ENCODE assay signal across 8 cellular contexts in the genomic region with DNA sequence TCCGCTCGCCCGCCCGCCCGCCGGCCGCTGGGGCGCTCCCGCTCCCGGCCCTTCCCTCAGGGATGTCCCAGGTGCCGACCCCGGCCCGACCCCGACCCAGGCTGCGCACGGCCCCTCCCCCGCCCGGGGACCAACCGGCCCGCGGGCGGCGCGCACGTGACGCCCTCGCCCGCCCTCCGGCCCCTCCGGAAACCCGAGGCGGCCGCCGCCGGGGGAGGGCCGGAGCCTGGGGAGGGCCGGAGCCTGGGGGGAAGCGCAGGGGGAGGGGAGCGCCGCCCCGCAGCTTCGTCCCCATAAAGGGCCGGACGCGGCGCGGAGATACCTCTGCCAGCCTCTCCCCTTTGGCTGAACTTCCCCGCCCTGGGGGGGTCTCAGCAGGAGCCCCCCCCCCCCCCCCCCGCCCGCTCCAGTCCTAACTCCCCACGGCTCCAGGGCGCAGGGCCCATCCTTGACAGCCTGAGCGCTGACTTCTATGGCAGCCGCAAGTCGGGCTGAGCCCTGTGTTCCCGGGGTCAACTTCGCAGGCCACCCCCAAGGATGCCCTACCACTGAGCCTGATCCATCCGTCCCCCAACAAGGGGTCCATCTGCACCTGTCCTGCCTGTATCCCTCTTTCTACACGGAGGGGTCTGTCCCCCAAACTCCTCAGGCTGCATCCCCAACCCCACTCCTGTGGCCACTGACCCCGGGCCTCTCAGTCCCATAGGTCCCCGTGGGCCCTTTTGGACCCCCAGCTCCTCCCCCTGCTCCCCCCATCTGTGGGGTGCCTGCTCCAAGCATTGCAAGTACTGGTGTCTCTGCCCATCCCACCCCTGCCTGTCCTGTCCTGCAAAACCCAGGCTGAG. TPM values are rescaled to one million over a fixed set of nuclear protein-coding genes. Genes with fewer than 3 reads are reported as not detected.
DNase-seq lines count a peak whose midpoint lies in the region; ATAC-seq lines count a peak whose summit lies in the region.

MAPK12 (minus strand) TSS at position 69 of the 845 bp plus-strand sequence. CDS start 174 bp downstream, outside the sequence.

- no peak within 1 kb of the TSS for H3K27ac Mint-ChIP-seq in activated CD4-positive, alpha-beta memory T cell treated with anti-CD3 and anti-CD28 coated beads, Interleukin-2, amount 10 ng/mL, durations not matched to agents 7 days and 5 days

- DNase-seq in NCI-H1105 treated with DMSO at 0.1 percent for 48 hours (lab: John Stamatoyannopoulos, UW) (peak; percentile 14), NCI-H1105 (lab: John Stamatoyannopoulos, UW) (no peak), cardiac septum (ENCODE audit: low spot score) (no peak), renal cortical epithelial cell (ENCODE audit: low read depth) (no peak), NCI-H2107 (lab: John Stamatoyannopoulos, UW) (no peak)
- DNase-seq in activated CD4-positive, alpha-beta memory T cell treated with anti-CD3 and anti-CD28 coated beads, Interleukin-2, amount 10 ng/mL, durations not matched to agents 7 days and 5 days: no peak
- no peak for DNase-seq in activated CD8-positive, alpha-beta memory T cell treated with anti-CD3 and anti-CD28 coated beads, Interleukin-2, amount 50 U/mL, for 48 hours

- peaks cover 8% of the 10 kb centered on the region for H3K4me1 Mint-ChIP-seq in activated CD4-positive, alpha-beta memory T cell treated with anti-CD3 and anti-CD28 coated beads, Interleukin-2, amount 10 ng/mL, durations not matched to agents 7 days and 5 days

- CTCF ChIA-PET in activated CD4-positive, alpha-beta memory T cell treated with anti-CD3 and anti-CD28 coated beads, Interleukin-2, amount 10 ng/mL, durations not matched to agents 7 days and 5 days (lab: Charles Lee): interaction anchor here (1.0 to 1.1 kb wide), 3 partner anchors 10 to 359 kb away, joined by 3 to 4 read pairs (median 4); partner anchors contain the start of gene HDAC10

- POLR2A ChIA-PET in activated CD4-positive, alpha-beta memory T cell treated with anti-CD3 and anti-CD28 coated beads, Interleukin-2, amount 10 ng/mL, durations not matched to agents 7 days and 5 days (lab: Charles Lee): interaction anchor here (1.5 to 3.4 kb wide), 2 partner anchors 10 to 208 kb away, joined by 3 to 21 read pairs; partner anchors contain the start of gene HDAC10

- peaks cover 12% of the 10 kb centered on the region for H3K27me3 Mint-ChIP-seq in activated CD4-positive, alpha-beta memory T cell treated with anti-CD3 and anti-CD28 coated beads, Interleukin-2, amount 10 ng/mL, durations not matched to agents 7 days and 5 days

- H3K4me3 Mint-ChIP-seq in activated CD4-positive, alpha-beta memory T cell treated with anti-CD3 and anti-CD28 coated beads, Interleukin-2, amount 10 ng/mL, durations not matched to agents 7 days and 5 days: peak within 1 kb of the TSS; percentile 63

- no peaks in the 10 kb centered on the region for H3K36me3 Mint-ChIP-seq in activated CD4-positive, alpha-beta memory T cell treated with anti-CD3 and anti-CD28 coated beads, Interleukin-2, amount 10 ng/mL, durations not matched to agents 7 days and 5 days (ENCODE audit: low read depth)

- ATAC-seq in HG02840 (IDR thresholded peaks at IDR 0.05; ENCODE audit: low FRiP score, unreplicated experiment): peak; percentile 57

- H3K9me3 Mint-ChIP-seq in activated CD4-positive, alpha-beta memory T cell treated with anti-CD3 and anti-CD28 coated beads, Interleukin-2, amount 10 ng/mL, durations not matched to agents 7 days and 5 days: no peaks in the 10 kb centered on the region

- intact Hi-C loops in cardiac septum (cut with DNase I): no loop called here

RNA-seq across cellular contexts. Expression of gene MAPK12, which starts in this region (rescaled TPM):
- total RNA-seq in activated CD4-positive, alpha-beta memory T cell treated with anti-CD3 and anti-CD28 coated beads, Interleukin-2, amount 10 ng/mL, durations not matched to agents 7 days and 5 days: 1 to 10 TPM; 4.8 to 5.8 TPM
- total RNA-seq in cardiac septum (32.5 TPM), renal cortical epithelial cell (22.0 and 26.0 TPM in 2 replicates)
